ENCODE assay signal across 9 cellular contexts in the genomic region with DNA sequence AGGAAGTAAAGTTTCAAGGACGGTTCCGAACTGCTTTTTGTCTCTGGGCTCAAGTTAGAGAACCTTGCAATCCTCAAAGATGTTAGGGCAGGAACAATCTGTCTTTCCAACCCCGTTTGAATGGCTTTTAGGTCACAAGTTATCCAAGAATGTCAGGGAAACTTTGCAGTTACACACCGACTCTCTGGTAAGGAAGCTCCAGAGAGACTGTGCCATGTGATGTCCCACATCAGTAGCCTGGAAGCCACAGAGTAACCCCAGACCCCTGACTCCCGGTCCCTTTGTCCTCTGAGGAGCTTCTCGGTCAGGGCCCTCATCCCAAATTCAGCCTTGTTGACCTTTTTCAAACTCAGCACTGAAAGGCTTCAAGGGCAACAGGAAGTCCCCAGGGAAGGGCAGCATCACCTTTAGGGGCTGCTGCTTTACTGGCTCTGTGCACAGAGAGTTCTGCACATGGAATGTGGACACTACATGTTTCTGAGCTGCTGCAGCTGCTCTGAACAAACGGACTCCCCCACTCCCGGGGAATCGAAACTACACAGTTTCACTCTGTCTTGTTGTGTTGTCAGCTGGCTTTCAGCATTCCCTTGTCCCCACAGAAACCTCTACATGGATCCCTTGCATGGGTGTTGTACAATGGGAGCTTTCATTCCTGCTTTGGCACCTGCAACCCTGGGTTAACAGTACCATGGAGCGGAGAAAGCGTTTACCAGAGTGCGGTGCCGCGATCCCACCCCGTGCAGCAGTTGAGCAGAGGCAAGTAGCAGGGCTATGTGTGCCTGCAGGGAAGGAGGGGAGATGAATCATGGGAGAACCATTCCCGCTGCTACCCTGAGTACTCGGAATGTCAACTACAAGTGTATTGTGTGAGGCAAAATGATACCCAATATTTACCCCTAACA.
DNase-seq lines count a peak whose midpoint lies in the region; ATAC-seq, FAIRE-seq and TF ChIP-seq lines count a peak whose summit lies in the region.
"Had no signal": no experiment of that assay in that cellular context is flagged by ENCODE, and none has a peak within 500 bp of the region (broad histone marks: within the 10 kb centered on the region; RNA-seq: fewer than 3 reads in every experiment).

No MANE protein-coding gene starts in this region.

- no peaks in the 10 kb centered on the region for H3K27me3 ChIP-seq in ACC112 (ENCODE audit: insufficient read depth, low read length)
- H3K27me3 ChIP-seq in endothelial cell of umbilical vein (ENCODE audit: control insufficient read depth in 2 of 2, insufficient read depth in 2 of 2, low read length in 2 of 2), result no peaks in the 10 kb centered on the region
- H3K27me3 ChIP-seq in mucosa of stomach (ENCODE audit: control insufficient read depth, insufficient read depth, low read length), result peaks cover 12% of the 10 kb centered on the region

- no peaks in the 10 kb centered on the region for H4K20me1 ChIP-seq in endothelial cell of umbilical vein (replicated peaks; ENCODE audit: control insufficient read depth, extremely low read depth, insufficient read depth, low read length)

- H3K36me3 ChIP-seq in ACC112 (ENCODE audit: insufficient read depth, low read length) (no peaks in the 10 kb centered on the region), endothelial cell of umbilical vein (ENCODE audit: control insufficient read depth in 2 of 2, extremely low read depth in 1 of 2, insufficient read depth in 2 of 2, low read length in 2 of 2) (no peaks in the 10 kb centered on the region), mucosa of stomach (ENCODE audit: control insufficient read depth, insufficient read depth, low read length) (no peaks in the 10 kb centered on the region)

- CTCF ChIA-PET in endothelial cell of umbilical vein (lab: Charles Lee), result interaction anchor here (0.7 to 2.4 kb wide), 29 partner anchors 16 to 584 kb away, joined by 3 to 47 read pairs (median 6); a partner anchor contains a TSS

- H3K4me1 ChIP-seq in ACC112 (ENCODE audit: control insufficient read depth, insufficient read depth, low read length, unreplicated experiment) (peaks cover 24% of the 10 kb centered on the region), endothelial cell of umbilical vein (ENCODE audit: control insufficient read depth, extremely low read depth, insufficient read depth, low read length) (peaks cover 17% of the 10 kb centered on the region), mucosa of stomach (ENCODE audit: control insufficient read depth, insufficient read depth, low read length) (peaks cover 14% of the 10 kb centered on the region)

- H3K27ac Mint-ChIP-seq in nephron progenitor cell, result no peak overlapping the region
- H3K27ac Mint-ChIP-seq: CD8-positive, alpha-beta T cell had no signal

- H3K9me3 ChIP-seq in endothelial cell of umbilical vein (replicated peaks; ENCODE audit: control insufficient read depth, insufficient read depth, low read length), result no peaks in the 10 kb centered on the region
- no peaks in the 10 kb centered on the region for H3K9me3 ChIP-seq in mucosa of stomach (ENCODE audit: control insufficient read depth, low read length)

- TF ChIP-seq CTCF in endothelial cell of umbilical vein (IDR thresholded peaks at IDR 0.05; ENCODE audit: extremely low read depth in 1 of 2, insufficient read depth in 1 of 2, low read depth in 1 of 2, low read length in 2 of 2) (no peak), nephron progenitor cell (IDR thresholded peaks at IDR 0.05) (no peak)

- dilution Hi-C loops in endothelial cell of umbilical vein (cut with MboI; ENCODE audit: extremely low pct_ligation_motif_present, low sequenced_read_pairs), result no loop called here

- peak overlapping the region; percentile 52 for H3K27ac ChIP-seq in ACC112 (ENCODE audit: low read depth, low read length)
- peak overlapping the region; percentile 87 for H3K27ac ChIP-seq in endothelial cell of umbilical vein (ENCODE audit: insufficient read depth, low read depth, low read length)

- peaks cover 7% of the 10 kb centered on the region for H3K27me3 Mint-ChIP-seq in nephron progenitor cell (ENCODE audit: low read depth, poor library complexity)

- peak; percentile 29 for DNase-seq in NCI-H510A (lab: John Stamatoyannopoulos, UW)
- peak; percentile 50 for DNase-seq in endothelial cell of umbilical vein (ENCODE audit: low read depth, low spot score)
- DNase-seq in NCI-H1436 (lab: John Stamatoyannopoulos, UW), result no peak
- DNase-seq in nephron progenitor cell, result no peak
- DNase-seq: CD8-positive, alpha-beta T cell had no signal

- no peaks in the 10 kb centered on the region for H3K36me3 Mint-ChIP-seq in nephron progenitor cell (ENCODE audit: low read depth)
- H3K36me3 Mint-ChIP-seq: CD8-positive, alpha-beta T cell had no signal

- H2AFZ ChIP-seq in ACC112 (ENCODE audit: low read length, unreplicated experiment) (peak overlapping the region; percentile 89), endothelial cell of umbilical vein (ENCODE audit: low read depth, low read length) (peak overlapping the region; percentile 12)

- no peak for FAIRE-seq in endothelial cell of umbilical vein (lab: Jason Lieb, UNC)

- TF ChIP-seq POLR2A in endothelial cell of umbilical vein (IDR thresholded peaks at IDR 0.05; ENCODE audit: low read depth, low read length), result peak; percentile 13

- H3K4me2 ChIP-seq in endothelial cell of umbilical vein (ENCODE audit: insufficient read depth, low read length), result no peak overlapping the region

- POLR2A ChIA-PET in endothelial cell of umbilical vein (lab: Charles Lee), result interaction anchor here (0.9 to 3.6 kb wide), 12 partner anchors 32 to 422 kb away, joined by 3 to 44 read pairs (median 5); a partner anchor contains a TSS

- BruUV-seq in endothelial cell of umbilical vein (replicated peaks; lab: Mats Ljungman, UMichigan), result TSS peak; percentile 83

- H3K9me1 ChIP-seq in endothelial cell of umbilical vein (replicated peaks; ENCODE audit: control insufficient read depth, extremely low read depth, insufficient read depth, low read length), result no peaks in the 10 kb centered on the region

- no peak overlapping the region for H3K4me3 Mint-ChIP-seq in nephron progenitor cell
- H3K4me3 Mint-ChIP-seq: CD8-positive, alpha-beta T cell had no signal

- no peaks in the 10 kb centered on the region for H3K79me2 ChIP-seq in ACC112 (ENCODE audit: control insufficient read depth, insufficient read depth, low read length, unreplicated experiment)
- H3K79me2 ChIP-seq in endothelial cell of umbilical vein (ENCODE audit: control insufficient read depth, insufficient read depth, low read length), result no peaks in the 10 kb centered on the region

- H3K9ac ChIP-seq in endothelial cell of umbilical vein (replicated peaks; ENCODE audit: extremely low read depth, insufficient read depth, low read length), result peak overlapping the region; percentile 79
- H3K9ac ChIP-seq in mucosa of stomach (ENCODE audit: low read length), result peak overlapping the region; percentile 29

- H3K4me1 Mint-ChIP-seq in nephron progenitor cell, result peaks cover 16% of the 10 kb centered on the region

- intact Hi-C loops in endothelial cell of umbilical vein (cut with micrococcal nuclease), result loop anchor here (1.0 to 5.0 kb wide), 15 partner anchors 32 to 584 kb away; no protein-coding TSS in a partner anchor

- no peaks in the 10 kb centered on the region for H3K9me3 Mint-ChIP-seq in nephron progenitor cell
- H3K9me3 Mint-ChIP-seq: CD8-positive, alpha-beta T cell had no signal

- peak overlapping the region; percentile 15; the same call in 1 of the 2 replicates for H3K4me3 ChIP-seq in ACC112 (ENCODE audit: low read depth, low read length)
- no peak overlapping the region for H3K4me3 ChIP-seq in endothelial cell of umbilical vein (replicated peaks in 1 of 3; ENCODE audit: insufficient read depth in 1 of 3, low read depth in 1 of 3, low read length in 3 of 3)
- H3K4me3 ChIP-seq in mucosa of stomach (ENCODE audit: low read length), result no peak overlapping the region

- ATAC-seq in GM18867 (IDR thresholded peaks at IDR 0.05; ENCODE audit: unreplicated experiment) (no peak), HG02610 (IDR thresholded peaks at IDR 0.05; ENCODE audit: unreplicated experiment) (no peak)
- ATAC-seq: CD8-positive, alpha-beta T cell had no signal

TF ChIP-seq in endothelial cell of umbilical vein, 7 proteins besides CTCF, POLR2A, EP300 and RAD21:
- TF ChIP-seq POLR2AphosphoS5 (IDR thresholded peaks at IDR 0.05; ENCODE audit: insufficient read depth, low read depth, low read length) (no peak), JUN (IDR thresholded peaks at IDR 0.05; ENCODE audit: borderline replicate concordance, insufficient read depth, insufficient read length, low read depth) (no peak), MYC (IDR thresholded peaks at IDR 0.05; ENCODE audit: low read depth, low read length) (no peak), GATA2 (IDR thresholded peaks at IDR 0.05; ENCODE audit: insufficient read depth, insufficient read length, low read depth, low read length) (no peak), EZH2 (IDR thresholded peaks at IDR 0.05; ENCODE audit: borderline replicate concordance, low read depth, low read length, severe bottlenecking) (no peak), FOS (IDR thresholded peaks at IDR 0.05; ENCODE audit: borderline replicate concordance, insufficient read depth, low read length) (no peak)
- TF ChIP-seq, protein P1, sequence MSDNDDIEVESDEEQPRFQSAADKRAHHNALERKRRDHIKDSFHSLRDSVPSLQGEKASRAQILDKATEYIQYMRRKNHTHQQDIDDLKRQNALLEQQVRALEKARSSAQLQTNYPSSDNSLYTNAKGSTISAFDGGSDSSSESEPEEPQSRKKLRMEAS (IDR thresholded peaks at IDR 0.05; ENCODE audit: insufficient read depth, insufficient read length), result no peak

Comparison
In these comparisons a context has a peak if more than half of its experiments do, and no peak if none do; other contexts are left out.
1. DNase-seq: peak in NCI-H510A (single experiment) and endothelial cell of umbilical vein (single experiment); none in NCI-H1436 (single experiment) and nephron progenitor cell (single experiment).